9 cellular contexts compared by ENCODE assay signal in the genomic region with DNA sequence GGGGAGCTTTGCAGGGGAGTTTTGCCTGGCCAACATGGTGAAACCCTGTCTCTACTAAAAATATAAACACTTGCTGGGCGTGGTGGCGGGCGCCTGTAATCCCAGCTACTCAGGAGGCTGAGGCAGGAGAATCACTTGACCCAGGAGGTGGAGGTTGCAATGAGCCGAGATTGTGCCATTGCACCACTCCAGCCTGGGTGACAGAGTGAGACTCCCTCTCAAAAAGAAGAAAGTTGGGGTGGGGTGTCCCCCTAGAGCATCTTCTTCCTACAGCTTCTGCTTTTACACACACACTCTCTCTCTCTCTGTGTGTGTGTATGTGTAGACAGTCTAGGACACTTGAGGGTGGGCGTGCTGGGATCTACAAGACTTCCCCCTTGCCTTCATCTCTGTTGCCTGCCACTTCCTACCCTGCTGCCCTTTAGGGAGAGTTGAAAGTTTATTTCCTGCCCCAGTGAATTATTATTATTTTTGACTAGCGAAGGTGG. TPM values are rescaled to one million over a fixed set of nuclear protein-coding genes. Genes with fewer than 3 reads are reported as not detected.
DNase-seq lines count a peak whose midpoint lies in the region; ATAC-seq and TF ChIP-seq lines count a peak whose summit lies in the region.
"Had no signal": no experiment of that assay in that cellular context is flagged by ENCODE, and none has a peak within 500 bp of the region (broad histone marks: within the 10 kb centered on the region; RNA-seq: fewer than 3 reads in every experiment).

No MANE protein-coding gene starts in this region.

- RAD21 ChIA-PET in HCT116 (lab: Charles Lee; ENCODE audit: low non-redundant PET in 1 of 2, low total read pairs in 2 of 2, uncharacterized antibody in 2 of 2, unreplicated experiment in 2 of 2) = interaction anchor here (0.6 to 1.5 kb wide), 5 partner anchors 26 to 47 kb away, joined by 3 to 9 read pairs (median 4); no protein-coding TSS in a partner anchor

- TF ChIP-seq CTCF in DND-41 (IDR thresholded peaks at IDR 0.05; ENCODE audit: borderline replicate concordance, extremely low read depth, low read length, poor library complexity, severe bottlenecking) = no peak
- no peak for TF ChIP-seq CTCF in HCT116 (IDR thresholded peaks at IDR 0.05 in 2 of 3, conservative IDR thresholded peaks at IDR 0.05 in 1 of 3; ENCODE audit: borderline replicate concordance in 1 of 3, insufficient read depth in 1 of 3, low read depth in 2 of 3, low read length in 2 of 3)
- TF ChIP-seq CTCF in PC-3 (conservative IDR thresholded peaks at IDR 0.05; ENCODE audit: low read depth, low read length) = no peak
- TF ChIP-seq CTCF in brain microvascular endothelial cell (IDR thresholded peaks at IDR 0.05; ENCODE audit: low read depth, low read length, missing control alignments) = no peak

- H3K9me3 ChIP-seq in DND-41 (ENCODE audit: insufficient read depth, low read length, severe bottlenecking) (no peaks in the 10 kb centered on the region), HCT116 (ENCODE audit: control insufficient read depth in 1 of 2, insufficient read depth in 1 of 2, low read depth in 1 of 2, low read length in 2 of 2) (no peaks in the 10 kb centered on the region), PC-3 (ENCODE audit: low read length) (no peaks in the 10 kb centered on the region)

- no peaks in the 10 kb centered on the region for H4K20me1 ChIP-seq in DND-41 (ENCODE audit: insufficient read depth, low read length)
- H4K20me1 ChIP-seq in HCT116 (ENCODE audit: insufficient read depth) = no peaks in the 10 kb centered on the region
- H4K20me1 ChIP-seq in PC-3 (ENCODE audit: low read length) = no peaks in the 10 kb centered on the region

- no peak for TF ChIP-seq RAD21 in HCT116 (IDR thresholded peaks at IDR 0.05; ENCODE audit: low read depth)

- ATAC-seq in DND-41 (ENCODE audit: insufficient read depth, low read depth) (peak; percentile 50; the same call in 2 of the 3 replicates), HCT116 (peak; percentile 64), PC-3 (peak; percentile 4), memory B cell (ENCODE audit: low read depth) (peak; percentile 72), Right ventricle myocardium inferior (no peak)

- intact Hi-C loops in HCT116 (cut with micrococcal nuclease) (loop anchor here (2.0 kb wide), 1 partner anchor 46 kb away; no protein-coding TSS in a partner anchor), PC-3 (cut with micrococcal nuclease) (loop anchor here (1.0 kb wide), 2 partner anchors 26 to 44 kb away; no protein-coding TSS in a partner anchor), Right ventricle myocardium inferior (cut with DNase I) (no loop called here)

- H3K4me2 ChIP-seq in DND-41 (ENCODE audit: insufficient read depth, low read length) (no peak overlapping the region), HCT116 (ENCODE audit: low read length) (peak overlapping the region; percentile 90), PC-3 (ENCODE audit: low read length) (peak overlapping the region; percentile 30)

- H3K4me3 ChIP-seq in DND-41 (ENCODE audit: low read depth in 1 of 2, low read length in 2 of 2) = no peak overlapping the region
- H3K4me3 ChIP-seq in HCT116 (replicated peaks in 1 of 2; ENCODE audit: low read depth in 1 of 2, low read length in 2 of 2) = peak overlapping the region; percentile 14 to 49; a peak in 3 of 4 replicates
- no peak overlapping the region; the same call in 1 of the 2 replicates for H3K4me3 ChIP-seq in PC-3 (ENCODE audit: low read length)
- no peak overlapping the region for H3K4me3 ChIP-seq in brain microvascular endothelial cell (ENCODE audit: low read depth, low read length)

- CTCF ChIA-PET in HCT116 (lab: Charles Lee) = interaction anchor here (0.9 to 1.8 kb wide), 2 partner anchors 44 to 46 kb away, joined by 3 to 17 read pairs; no protein-coding TSS in a partner anchor
- CTCF ChIA-PET in PC-3 (lab: Charles Lee) = interaction anchor here (0.6 to 4.3 kb wide), 7 partner anchors 8 to 149 kb away, joined by 3 to 44 read pairs (median 5); no protein-coding TSS in a partner anchor

- H3K9me2 ChIP-seq in HCT116 (ENCODE audit: insufficient read depth) (no peaks in the 10 kb centered on the region), PC-3 (replicated peaks; ENCODE audit: low read length) (no peaks in the 10 kb centered on the region)

- H2AFZ ChIP-seq in DND-41 (ENCODE audit: low read depth, low read length) (no peak overlapping the region), HCT116 (ENCODE audit: low read depth, low read length, poor library complexity, severe bottlenecking) (no peak overlapping the region), PC-3 (ENCODE audit: low read length) (peak overlapping the region; percentile 14)

- no peak overlapping the region for H3K27ac ChIP-seq in DND-41 (ENCODE audit: low read length)
- peak overlapping the region; percentile 99 for H3K27ac ChIP-seq in HCT116 (ENCODE audit: low read depth, low read length)
- H3K27ac ChIP-seq in PC-3 (ENCODE audit: low read length) = peak overlapping the region; percentile 82
- H3K27ac ChIP-seq in brain microvascular endothelial cell = no peak overlapping the region

- in situ Hi-C loops in brain microvascular endothelial cell (cut with HindIII; ENCODE audit: low pct_ligation_motif_present, low sequenced_read_pairs) = no loop called here

- H3K4me3 Mint-ChIP-seq in memory B cell = no peak overlapping the region

- TF ChIP-seq POLR2A in HCT116 (IDR thresholded peaks at IDR 0.05; ENCODE audit: borderline replicate concordance, extremely low read depth, insufficient read depth, insufficient read length) = no peak

- no peaks in the 10 kb centered on the region for H3F3A ChIP-seq in PC-3 (ENCODE audit: low read length, unreplicated experiment)

- BruUV-seq in HCT116 (replicated peaks; lab: Mats Ljungman, UMichigan) (TSS peak; percentile 94), PC-3 (replicated peaks; lab: Mats Ljungman, UMichigan) (TSS peak; percentile 95)

- H3K36me3 ChIP-seq in DND-41 (ENCODE audit: insufficient read depth, low read length) (no peaks in the 10 kb centered on the region), HCT116 (ENCODE audit: control insufficient read depth in 1 of 2, insufficient read depth in 2 of 2, low read length in 2 of 2) (no peaks in the 10 kb centered on the region), PC-3 (ENCODE audit: low read depth, low read length) (no peaks in the 10 kb centered on the region), brain microvascular endothelial cell (replicated peaks) (no peaks in the 10 kb centered on the region)

- no peaks in the 10 kb centered on the region for H3K36me3 Mint-ChIP-seq in memory B cell

- DNase-seq in DND-41 (no peak), HCT116 (ENCODE audit: low read depth, low spot score) (no peak), PC-3 (no peak), memory B cell (ENCODE audit: low spot score in 2 of 2) (no peak), kidney tubule cell (ENCODE audit: low spot score) (no peak), Right ventricle myocardium inferior (ENCODE audit: missing footprints) (no peak), ecto neural progenitor cell (ENCODE audit: low spot score) (no peak), brain microvascular endothelial cell (no peak)
- DNase-seq: NCI-H1092 treated with DMSO at 0.1 percent for 48 hours had no signal

- no peaks in the 10 kb centered on the region for H3K9me3 Mint-ChIP-seq in memory B cell

- H3K27me3 Mint-ChIP-seq in memory B cell = peaks cover 2% of the 10 kb centered on the region

- H3K4me1 ChIP-seq in DND-41 (ENCODE audit: insufficient read depth, low read length) (peaks cover 11% of the 10 kb centered on the region), HCT116 (ENCODE audit: control insufficient read depth in 1 of 2, insufficient read depth in 2 of 2, low read length in 2 of 2) (peaks cover 35 to 67% of the 10 kb centered on the region in 2 experiments), PC-3 (ENCODE audit: insufficient read depth, low read length) (peaks cover 24% of the 10 kb centered on the region)

- H3K27ac Mint-ChIP-seq in memory B cell = no peak overlapping the region

- peaks cover 6% of the 10 kb centered on the region for H3K4me1 Mint-ChIP-seq in memory B cell

- H3K79me2 ChIP-seq in DND-41 (ENCODE audit: insufficient read depth, low read length) (no peaks in the 10 kb centered on the region), HCT116 (ENCODE audit: insufficient read depth, low read length) (no peaks in the 10 kb centered on the region), PC-3 (ENCODE audit: low read length) (no peaks in the 10 kb centered on the region)

- H3K9ac ChIP-seq in DND-41 (ENCODE audit: low read depth, low read length) (no peak overlapping the region), HCT116 (ENCODE audit: low read length) (peak overlapping the region; percentile 76), PC-3 (ENCODE audit: low read length) (peak overlapping the region; percentile 68)

- POLR2A ChIA-PET in HCT116 (lab: Charles Lee) (interaction anchor here (0.9 to 4.8 kb wide), 8 partner anchors 8 to 53 kb away, joined by 3 to 59 read pairs (median 6); partner anchors contain the start of gene PLAU), PC-3 (lab: Charles Lee; ENCODE audit: unreplicated experiment) (interaction anchor here (0.5 to 1.1 kb wide), 6 partner anchors 9 to 186 kb away, joined by 3 to 7 read pairs (median 5); no protein-coding TSS in a partner anchor)

- H3K27me3 ChIP-seq in DND-41 (ENCODE audit: insufficient read depth, low read length, poor library complexity) = no peaks in the 10 kb centered on the region
- H3K27me3 ChIP-seq in HCT116 (ENCODE audit: insufficient read depth, low read length) = no peaks in the 10 kb centered on the region
- H3K27me3 ChIP-seq in PC-3 (ENCODE audit: low read length) = no peaks in the 10 kb centered on the region
- H3K27me3 ChIP-seq in brain microvascular endothelial cell (replicated peaks) = no peaks in the 10 kb centered on the region

TF ChIP-seq in HCT116, 20 proteins besides CTCF, POLR2A, EP300 and RAD21 (continues in another document):
- TF ChIP-seq ELF1 (IDR thresholded peaks at IDR 0.05; ENCODE audit: borderline replicate concordance, low read depth) = no peak

RNA-seq across cellular contexts. Expression of gene PLAU, which starts 21.7 kb away (rescaled TPM):
- total RNA-seq in HCT116 (2021; ENCODE audit: unreplicated experiment) (60.3 TPM), PC-3 (2014; rRNA removed) (1,570 and 1,582 TPM in 2 replicates), Right ventricle myocardium inferior (8.5 TPM)
- 103 and 107 TPM in 2 replicates for polyA plus RNA-seq in HCT116 (2012)

RNA-seq across cellular contexts. Expression of gene CAMK2G, which starts 58.3 kb away (rescaled TPM):
- total RNA-seq in HCT116 (2021; ENCODE audit: unreplicated experiment) (28.3 TPM), PC-3 (2014; rRNA removed) (170 and 179 TPM in 2 replicates), Right ventricle myocardium inferior (11.7 TPM)
- 23.4 and 24.6 TPM in 2 replicates for polyA plus RNA-seq in HCT116 (2012)

Comparison
In these comparisons a context has a peak if more than half of its experiments do, and no peak if none do; other contexts are left out.
1. H3K27ac ChIP-seq: peak in HCT116 (single experiment) and PC-3 (single experiment); none in DND-41 (single experiment) and brain microvascular endothelial cell (single experiment).
2. H3K4me3 ChIP-seq: peak in HCT116 (2 of 2); none in DND-41 (0 of 2), PC-3 (single experiment) and brain microvascular endothelial cell (single experiment).
3. RNA of gene PLAU, which starts 21.7 kb away (total RNA-seq): 1,570 to 1,582 TPM in PC-3; 60.3 TPM in HCT116 (single experiment) and 8.5 TPM in Right ventricle myocardium inferior (single experiment); every median in the first group is over 10 times any median in the second.